Comparison of ENCODE assay signal across 5 cellular contexts in the genomic region with DNA sequence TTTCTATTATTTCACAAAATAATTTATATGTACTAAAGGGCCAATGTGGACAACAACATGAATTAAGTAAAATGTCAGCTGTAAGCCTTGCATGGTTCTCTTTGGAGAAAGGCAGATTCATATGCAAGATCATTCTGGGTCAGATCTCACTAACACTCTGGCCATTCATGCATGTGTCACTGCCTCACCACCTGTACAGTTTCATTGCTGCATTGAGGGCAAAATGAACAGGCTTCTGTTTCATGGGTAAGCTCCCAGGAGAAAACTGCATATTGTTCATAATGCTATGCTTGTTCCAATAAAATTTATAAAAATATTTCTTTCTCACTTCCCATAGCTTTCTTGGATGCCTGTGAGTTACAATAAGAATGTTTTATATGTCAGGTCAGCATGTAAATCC.
"Had no signal": no experiment of that assay in that cellular context is flagged by ENCODE, and none has a peak within 500 bp of the region (broad histone marks: within the 10 kb centered on the region; RNA-seq: fewer than 3 reads in every experiment).

No MANE protein-coding gene starts in this region.

- H3K4me3 ChIP-seq: GM23338, K562 had no signal

- DNase-seq: H9, HCEC 1CT, IMR-90 had no signal

- H2AFZ ChIP-seq: GM23338 had no signal

- ATAC-seq: GM23338, K562 had no signal

- H3K4me2 ChIP-seq: GM23338 had no signal
